In genomic region chr7:106553446-106553836, GRCh38 we compare ENCODE assay signal across 19 cellular contexts.
"Had no signal": no experiment of that assay in that cellular context is flagged by ENCODE, and none has a peak within 500 bp of the region (broad histone marks: within the 10 kb centered on the region; RNA-seq: fewer than 3 reads in every experiment).

No MANE protein-coding gene starts in this region.

- H2AFZ ChIP-seq: parathyroid adenoma had no signal

- H3K4me3 ChIP-seq: stomach, suprapubic skin, tibial nerve had no signal

- H3K27me3 ChIP-seq: stomach, suprapubic skin, tibial nerve had no signal

- H3K27ac ChIP-seq: foreskin keratinocyte, parathyroid adenoma, stomach, suprapubic skin, tibial nerve, VCaP had no signal

- H3K4me1 Mint-ChIP-seq: brain had no signal

- DNase-seq: activated CD4-positive, alpha-beta T cell treated with anti-CD3 and anti-CD28 coated beads, Interleukin-2, amount 50 U/mL, for 1 hour; activated CD4-positive, CD25-positive, alpha-beta regulatory T cell treated with anti-CD3 and anti-CD28 coated beads, Interleukin-2, amount 50 U/mL, for 72 hours; activated T-cell treated with anti-CD3 and anti-CD28 coated beads, Interleukin-2, amount 50 U/mL, for 1 hour; aorta; dermis blood vessel endothelial cell; effector memory CD4-positive, alpha-beta T cell; foreskin keratinocyte; left colon; right cardiac atrium; stimulated activated CD4-positive, alpha-beta T cell treated with anti-CD3 and anti-CD28 coated beads, Interleukin-12 subunit alpha, Interleukin-12 subunit beta, amount 100 ng/mL, for 4 hours; stomach had no signal

- H3K9me3 ChIP-seq: suprapubic skin had no signal

- H3K27ac Mint-ChIP-seq: activated naive CD4-positive, alpha-beta T cell treated with anti-CD3 and anti-CD28 coated beads, Interleukin-2, amount 50 U/mL, for 72 hours; brain had no signal

- H3K4me1 ChIP-seq: foreskin keratinocyte, parathyroid adenoma, stomach, suprapubic skin, tibial nerve had no signal

- H3K9ac ChIP-seq: parathyroid adenoma had no signal

- H3K36me3 ChIP-seq: stomach, suprapubic skin, tibial nerve had no signal

- FAIRE-seq: keratinocyte had no signal

- H3K4me3 Mint-ChIP-seq: brain, naive B cell had no signal

- ATAC-seq: activated naive CD4-positive, alpha-beta T cell treated with anti-CD3 and anti-CD28 coated beads, Interleukin-2, amount 50 U/mL, for 72 hours; foreskin keratinocyte; left colon had no signal

- H3K36me3 Mint-ChIP-seq: activated naive CD4-positive, alpha-beta T cell treated with anti-CD3 and anti-CD28 coated beads, Interleukin-2, amount 50 U/mL, for 72 hours; brain; naive B cell had no signal

- H3K79me2 ChIP-seq: parathyroid adenoma had no signal
